Comparison of ENCODE assay signal across 18 cellular contexts in genomic region chr4:25874641-25875040, GRCh38. TPM values are rescaled to one million over a fixed set of nuclear protein-coding genes. Genes with fewer than 3 reads are reported as not detected.
DNase-seq lines count a peak whose midpoint lies in the region; ATAC-seq, FAIRE-seq and TF ChIP-seq lines count a peak whose summit lies in the region.
"Had no signal": no experiment of that assay in that cellular context is flagged by ENCODE, and none has a peak within 500 bp of the region (broad histone marks: within the 10 kb centered on the region; RNA-seq: fewer than 3 reads in every experiment).

No MANE protein-coding gene starts in this region.

- no peaks in the 10 kb centered on the region for H3K9me3 ChIP-seq in small intestine (ENCODE audit: control insufficient read depth, low read depth)

- no peak overlapping the region for H3K27ac ChIP-seq in small intestine (ENCODE audit: low read depth in 1 of 2, low read length in 1 of 2)

- H3K4me3 ChIP-seq in small intestine (ENCODE audit: low read depth in 1 of 2, low read length in 2 of 2), result no peak overlapping the region
- H3K4me3 ChIP-seq: GM23338, smooth muscle cell had no signal

- no peak for DNase-seq in anterior cingulate cortex (lab: John Stamatoyannopoulos, UW)
- no peak for DNase-seq in stimulated activated naive CD4-positive, alpha-beta T cell (lab: John Stamatoyannopoulos, UW)
- DNase-seq in activated CD4-positive, alpha-beta T cell treated with anti-CD3 and anti-CD28 coated beads for 36 hours, result no peak
- no peak for DNase-seq in small intestine
- DNase-seq: activated CD4-positive, alpha-beta T cell treated with anti-CD3 and anti-CD28 coated beads, Interleukin-2, amount 50 U/mL, for 4 hours; AML-193; DMS79; effector CD4-positive, alpha-beta T cell; immature natural killer cell; NCI-H2107 had no signal

- H3K4me1 ChIP-seq in small intestine (ENCODE audit: control insufficient read depth in 2 of 2, insufficient read depth in 1 of 2, low read depth in 1 of 2, low read length in 1 of 2), result no peaks in the 10 kb centered on the region

- H3K4me3 Mint-ChIP-seq in activated CD4-positive, alpha-beta T cell treated with anti-CD3 and anti-CD28 coated beads for 36 hours, result no peak overlapping the region
- H3K4me3 Mint-ChIP-seq: GM23338; immature natural killer cell; T-helper 1 cell treated with Interleukin-12 subunit alpha and Interleukin-12 subunit beta and Interleukin-4 antibody, amounts not matched to agents 30 μg/mL and 1 μg/mL, for 36 hours had no signal

- H3K36me3 Mint-ChIP-seq in activated CD4-positive, alpha-beta T cell treated with anti-CD3 and anti-CD28 coated beads for 36 hours (ENCODE audit: low read depth), result no peaks in the 10 kb centered on the region
- H3K36me3 Mint-ChIP-seq: immature natural killer cell had no signal

- TF ChIP-seq POLR2A in Raji (IDR thresholded peaks at IDR 0.05; ENCODE audit: insufficient read depth, low read depth, low read length), result peak; percentile 44; the same call in 1 of the 2 replicates

- ATAC-seq in GM18861 (IDR thresholded peaks at IDR 0.05; ENCODE audit: unreplicated experiment) (peak; percentile 65), GM21515 (IDR thresholded peaks at IDR 0.05; ENCODE audit: unreplicated experiment) (peak; percentile 44), HG03103 (IDR thresholded peaks at IDR 0.05; ENCODE audit: low read depth, unreplicated experiment) (peak; percentile 35)
- ATAC-seq in activated CD4-positive, alpha-beta T cell treated with anti-CD3 and anti-CD28 coated beads for 36 hours, result no peak
- ATAC-seq: GM23338, Panc1 had no signal

- whole genome bisulfite sequencing in small intestine, 3 donors, result 79 to 90% (median 82%) methylated on average over 3 of the region's 3 CpGs

- no peaks in the 10 kb centered on the region for H3K36me3 ChIP-seq in small intestine (ENCODE audit: control insufficient read depth in 2 of 2, insufficient read depth in 2 of 2, low read length in 2 of 2)

- H3K27me3 Mint-ChIP-seq in activated CD4-positive, alpha-beta T cell treated with anti-CD3 and anti-CD28 coated beads for 36 hours, result no peaks in the 10 kb centered on the region

- no peak overlapping the region for H3K27ac Mint-ChIP-seq in activated CD4-positive, alpha-beta T cell treated with anti-CD3 and anti-CD28 coated beads for 36 hours
- H3K27ac Mint-ChIP-seq: GM23338; immature natural killer cell; T-helper 1 cell treated with Interleukin-12 subunit alpha and Interleukin-12 subunit beta and Interleukin-4 antibody, amounts not matched to agents 30 μg/mL and 1 μg/mL, for 36 hours had no signal

- no peaks in the 10 kb centered on the region for H3K9me3 Mint-ChIP-seq in activated CD4-positive, alpha-beta T cell treated with anti-CD3 and anti-CD28 coated beads for 36 hours (ENCODE audit: low read depth)
- H3K9me3 Mint-ChIP-seq: GM23338; T-helper 1 cell treated with Interleukin-12 subunit alpha and Interleukin-12 subunit beta and Interleukin-4 antibody, amounts not matched to agents 30 μg/mL and 1 μg/mL, for 36 hours had no signal

- no peaks in the 10 kb centered on the region for H3K27me3 ChIP-seq in small intestine (ENCODE audit: control insufficient read depth in 2 of 2, insufficient read depth in 2 of 2, low read length in 2 of 2)

- CTCF ChIA-PET in activated CD4-positive, alpha-beta T cell treated with anti-CD3 and anti-CD28 coated beads for 36 hours (lab: Charles Lee), result no interaction called here

- POLR2A ChIA-PET in activated CD4-positive, alpha-beta T cell treated with anti-CD3 and anti-CD28 coated beads for 36 hours (lab: Charles Lee), result no interaction called here

- FAIRE-seq in small intestine (lab: Jason Lieb, UNC), result no peak

- no peaks in the 10 kb centered on the region for H3K4me1 Mint-ChIP-seq in activated CD4-positive, alpha-beta T cell treated with anti-CD3 and anti-CD28 coated beads for 36 hours
- H3K4me1 Mint-ChIP-seq: immature natural killer cell had no signal

- intact Hi-C loops in activated CD4-positive, alpha-beta T cell treated with anti-CD3 and anti-CD28 coated beads for 36 hours (cut with DNase I, micrococcal nuclease), result no loop called here

RNA-seq across cellular contexts. Expression of gene SEL1L3, which starts 11.9 kb away (rescaled TPM):
- 10 to 100 TPM; 31.9 to 34.8 TPM for total RNA-seq in activated CD4-positive, alpha-beta T cell treated with anti-CD3 and anti-CD28 coated beads for 36 hours
- polyA plus RNA-seq in small intestine, result 10 to 100 TPM; 42.7 to 77.5 (median 51.1) TPM

RNA-seq across cellular contexts. Expression of gene SMIM20, which starts 39.4 kb away (rescaled TPM):
- total RNA-seq in activated CD4-positive, alpha-beta T cell treated with anti-CD3 and anti-CD28 coated beads for 36 hours, result 10 to 100 TPM; 15.6 to 23.0 TPM
- polyA plus RNA-seq in small intestine, result 100 to 1,000 TPM in 1 of 3 donors, 10 to 100 TPM in 2; 60.8 to 101 (median 90.1) TPM
